12 cellular contexts compared by ENCODE assay signal in the genomic region with DNA sequence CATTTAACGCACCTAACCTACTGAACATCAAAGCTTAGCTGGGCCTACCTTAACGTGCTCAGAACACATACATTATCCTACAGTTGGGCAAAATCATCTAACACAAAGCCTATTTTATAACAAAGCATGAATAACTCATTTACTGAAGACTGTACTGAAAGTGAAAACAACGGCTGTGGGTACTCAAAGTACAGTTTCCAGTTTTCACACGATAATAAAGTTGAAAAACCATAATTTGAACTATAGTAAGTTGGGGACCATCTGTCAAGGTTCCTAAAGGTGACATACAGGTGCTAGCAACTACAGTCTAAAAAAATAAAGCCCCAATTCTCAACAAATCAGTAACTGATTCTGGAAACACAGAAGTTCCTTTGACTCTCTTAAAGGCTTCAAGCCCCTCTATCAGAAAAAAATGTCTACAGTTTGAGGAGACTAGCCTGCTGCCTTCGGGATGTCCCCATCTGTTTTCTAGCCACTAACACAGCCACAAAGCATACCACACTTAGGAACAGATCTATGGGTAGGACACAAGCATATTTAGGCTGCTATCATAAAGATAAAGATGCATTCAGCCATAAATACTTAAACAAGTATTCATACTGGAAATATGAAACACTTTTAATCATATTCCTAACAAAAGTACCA.
DNase-seq lines count a peak whose midpoint lies in the region; ATAC-seq, FAIRE-seq and TF ChIP-seq lines count a peak whose summit lies in the region.
"Had no signal": no experiment of that assay in that cellular context is flagged by ENCODE, and none has a peak within 500 bp of the region (broad histone marks: within the 10 kb centered on the region; RNA-seq: fewer than 3 reads in every experiment).

No MANE protein-coding gene starts in this region.

- H3K4me1 Mint-ChIP-seq in activated CD4-positive, alpha-beta T cell treated with anti-CD3 and anti-CD28 coated beads for 36 hours = peaks cover 81% of the 10 kb centered on the region

- intact Hi-C loops in activated CD4-positive, alpha-beta T cell treated with anti-CD3 and anti-CD28 coated beads for 36 hours (cut with DNase I, micrococcal nuclease) = loop anchor here (1.0 to 5.0 kb wide), 4 partner anchors 17 to 35 kb away; no protein-coding TSS in a partner anchor

- TF ChIP-seq CTCF in D721Med (IDR thresholded peaks at IDR 0.05; ENCODE audit: insufficient read depth, missing control alignments) = no peak

- no peaks in the 10 kb centered on the region for H3K27me3 Mint-ChIP-seq in activated CD4-positive, alpha-beta T cell treated with anti-CD3 and anti-CD28 coated beads for 36 hours

- peak overlapping the region; percentile 23 for H3K27ac Mint-ChIP-seq in activated CD4-positive, alpha-beta T cell treated with anti-CD3 and anti-CD28 coated beads for 36 hours
- H3K27ac Mint-ChIP-seq in activated naive CD4-positive, alpha-beta T cell treated with anti-CD3 and anti-CD28 coated beads, Interleukin-2, amount 50 U/mL, for 72 hours = peak overlapping the region; percentile 69 to 82

- POLR2A ChIA-PET in activated CD4-positive, alpha-beta T cell treated with anti-CD3 and anti-CD28 coated beads for 36 hours (lab: Charles Lee) = no interaction called here

- CTCF ChIA-PET in activated CD4-positive, alpha-beta T cell treated with anti-CD3 and anti-CD28 coated beads for 36 hours (lab: Charles Lee) = interaction anchor here (1.2 kb wide), 1 partner anchor 37 kb away, joined by 3 read pairs; no protein-coding TSS in a partner anchor

- no peak for FAIRE-seq in D721Med (lab: Jason Lieb, UNC)
- FAIRE-seq: A204.1, colon had no signal

- no peaks in the 10 kb centered on the region for H3K9me3 Mint-ChIP-seq in activated CD4-positive, alpha-beta T cell treated with anti-CD3 and anti-CD28 coated beads for 36 hours (ENCODE audit: low read depth)
- peaks cover 0 to 4% of the 10 kb centered on the region in 2 donors for H3K9me3 Mint-ChIP-seq in activated naive CD4-positive, alpha-beta T cell treated with anti-CD3 and anti-CD28 coated beads, Interleukin-2, amount 50 U/mL, for 72 hours

- peak overlapping the region; percentile 13 for H3K4me3 Mint-ChIP-seq in activated CD4-positive, alpha-beta T cell treated with anti-CD3 and anti-CD28 coated beads for 36 hours

- ATAC-seq in activated CD4-positive, alpha-beta T cell treated with anti-CD3 and anti-CD28 coated beads for 36 hours = peak; percentile 66
- peak; percentile 54 for ATAC-seq in GM21723 (IDR thresholded peaks at IDR 0.05; ENCODE audit: unreplicated experiment)
- ATAC-seq in activated naive CD4-positive, alpha-beta T cell treated with anti-CD3 and anti-CD28 coated beads, Interleukin-2, amount 50 U/mL, for 72 hours = peak; percentile 74 to 86
- ATAC-seq in GM21737 (IDR thresholded peaks at IDR 0.05; ENCODE audit: unreplicated experiment) = no peak

- no peak for DNase-seq in activated CD4-positive, alpha-beta T cell treated with anti-CD3 and anti-CD28 coated beads for 36 hours
- no peak for DNase-seq in activated CD4-positive, alpha-beta T cell treated with anti-CD3 and anti-CD28 coated beads, Interleukin-2, amount 50 U/mL, for 1 hour
- DNase-seq in activated naive CD4-positive, alpha-beta T cell treated with anti-CD3 and anti-CD28 coated beads, Interleukin-2, amount 50 U/mL, for 72 hours (ENCODE audit: low spot score in 2 of 2) = no peak
- DNase-seq in pons (ENCODE audit: low spot score) = peak; percentile 29
- DNase-seq in KG1 (lab: John Stamatoyannopoulos, UW) = no peak
- no peak for DNase-seq in D721Med (ENCODE audit: insufficient read length, low spot score)
- DNase-seq: sigmoid colon, tibial artery had no signal

- peaks cover 14% of the 10 kb centered on the region for H3K36me3 Mint-ChIP-seq in activated CD4-positive, alpha-beta T cell treated with anti-CD3 and anti-CD28 coated beads for 36 hours (ENCODE audit: low read depth)
- H3K36me3 Mint-ChIP-seq in activated naive CD4-positive, alpha-beta T cell treated with anti-CD3 and anti-CD28 coated beads, Interleukin-2, amount 50 U/mL, for 72 hours = peaks cover 0 to 5% of the 10 kb centered on the region in 2 donors
